In genomic region chr4:41799126-41799525, GRCh38 we compare ENCODE assay signal across 32 cellular contexts. TPM values are rescaled to one million over a fixed set of nuclear protein-coding genes. Genes with fewer than 3 reads are reported as not detected.
"Had no signal": no experiment of that assay in that cellular context is flagged by ENCODE, and none has a peak within 500 bp of the region (broad histone marks: within the 10 kb centered on the region; RNA-seq: fewer than 3 reads in every experiment).

No MANE protein-coding gene starts in this region.

- H3K27ac Mint-ChIP-seq: mesothelial cell of epicardium; naive B cell; natural killer cell; progenitor cell of endocrine pancreas; stimulated activated effector memory CD8-positive, alpha-beta T cell treated with anti-CD3 and anti-CD28 coated beads, Interleukin-12 subunit alpha, Interleukin-12 subunit beta, amount 100 ng/mL, for 72 hours; stimulated activated naive CD8-positive, alpha-beta T cell treated with anti-CD3 and anti-CD28 coated beads, Interleukin-15, Interleukin-2, amounts not matched to agents 100 ng/mL and 50 ng/mL, for 24 hours had no signal

- H3K4me3 Mint-ChIP-seq: mesothelial cell of epicardium; naive B cell; natural killer cell; stimulated activated effector memory CD8-positive, alpha-beta T cell treated with anti-CD3 and anti-CD28 coated beads, Interleukin-12 subunit alpha, Interleukin-12 subunit beta, amount 100 ng/mL, for 72 hours; stimulated activated naive CD8-positive, alpha-beta T cell treated with anti-CD3 and anti-CD28 coated beads, Interleukin-15, Interleukin-2, amounts not matched to agents 100 ng/mL and 50 ng/mL, for 24 hours had no signal

- H3K36me3 Mint-ChIP-seq: mesothelial cell of epicardium; naive B cell; natural killer cell; stimulated activated effector memory CD8-positive, alpha-beta T cell treated with anti-CD3 and anti-CD28 coated beads, Interleukin-12 subunit alpha, Interleukin-12 subunit beta, amount 100 ng/mL, for 72 hours had no signal

- DNase-seq: hypothalamus; islet precursor cell; left cardiac atrium; left lung; lower lobe of right lung; mammary epithelial cell; mesenchymal stem cell; naive B cell; natural killer cell; ovary; retina; right cardiac atrium; sigmoid colon; small intestine; spleen; stimulated activated CD4-positive, alpha-beta T cell treated with anti-CD3 and anti-CD28 coated beads, Interleukin-4, amount 100 ng/mL, for 24 hours; stimulated activated naive CD4-positive, alpha-beta T cell; tibial artery; trophoblast cell; uterus had no signal

- H3K4me1 Mint-ChIP-seq: naive B cell; natural killer cell; stimulated activated effector memory CD8-positive, alpha-beta T cell treated with anti-CD3 and anti-CD28 coated beads, Interleukin-12 subunit alpha, Interleukin-12 subunit beta, amount 100 ng/mL, for 72 hours had no signal

- H3K27ac ChIP-seq: left lung, lower lobe of right lung, ovary, sigmoid colon, spleen, suprapubic skin, thoracic aorta, tibial artery, uterus had no signal

- ATAC-seq: left cardiac atrium; left lung; lower lobe of right lung; natural killer cell; right cardiac atrium; stimulated activated effector memory CD8-positive, alpha-beta T cell treated with anti-CD3 and anti-CD28 coated beads, Interleukin-12 subunit alpha, Interleukin-12 subunit beta, amount 100 ng/mL, for 72 hours had no signal

RNA-seq across cellular contexts. Expression of gene PHOX2B, which starts 50.6 kb away (rescaled TPM):
- total RNA-seq: kidney epithelial cell, left cardiac atrium, left lung, liver, lower lobe of right lung, mammary epithelial cell, mesothelial cell of epicardium, natural killer cell, omental fat pad, ovary, progenitor cell of endocrine pancreas, pulmonary artery endothelial cell, spleen, subcutaneous adipose tissue, suprapubic skin, thoracic aorta, ureter, uterus had no signal
